Comparison of ENCODE assay signal across 8 cellular contexts in genomic region chr2:61670591-61671503, GRCh38.
DNase-seq lines count a peak whose midpoint lies in the region; ATAC-seq and TF ChIP-seq lines count a peak whose summit lies in the region.

No MANE protein-coding gene starts in this region.

- H3K27ac Mint-ChIP-seq in activated CD8-positive, alpha-beta T cell treated with anti-CD3 and anti-CD28 coated beads, Interleukin-2, amount 10 ng/mL, durations not matched to agents 7 days and 5 days, result peak overlapping the region; percentile 88

- TF ChIP-seq CTCF in 22Rv1 (IDR thresholded peaks at IDR 0.05), result no peak
- TF ChIP-seq CTCF in foreskin keratinocyte (conservative IDR thresholded peaks at IDR 0.05), result no peak
- TF ChIP-seq CTCF in parathyroid adenoma (IDR thresholded peaks at IDR 0.05), result no peak

- H3K4me2 ChIP-seq in parathyroid adenoma (ENCODE audit: low read length), result peak overlapping the region; percentile 44

- H2AFZ ChIP-seq in parathyroid adenoma, result peak overlapping the region; percentile 87

- H3K27ac ChIP-seq in 22Rv1, result peak overlapping the region; percentile 52
- H3K27ac ChIP-seq in foreskin keratinocyte, result no peak overlapping the region
- peak overlapping the region; percentile 84 for H3K27ac ChIP-seq in parathyroid adenoma

- peaks cover 19% of the 10 kb centered on the region for H3K4me1 ChIP-seq in foreskin keratinocyte
- peaks cover 18% of the 10 kb centered on the region for H3K4me1 ChIP-seq in parathyroid adenoma

- ATAC-seq in GM18517 (IDR thresholded peaks at IDR 0.05; ENCODE audit: unreplicated experiment) (peak; percentile 79), HG03175 (IDR thresholded peaks at IDR 0.05; ENCODE audit: unreplicated experiment) (peak; percentile 65), foreskin keratinocyte (peak; percentile 39)
- ATAC-seq in activated CD8-positive, alpha-beta T cell treated with anti-CD3 and anti-CD28 coated beads, Interleukin-2, amount 10 ng/mL, durations not matched to agents 7 days and 5 days, result peak; percentile 67

- peak; percentile 42 for DNase-seq in activated CD8-positive, alpha-beta T cell treated with anti-CD3 and anti-CD28 coated beads, Interleukin-2, amount 10 ng/mL, durations not matched to agents 7 days and 5 days
- DNase-seq in foreskin keratinocyte, result peak in 1 of 2 donors; percentile 68
- no peak for DNase-seq in NCI-H1105 treated with DMSO at 0.1 percent for 48 hours (lab: John Stamatoyannopoulos, UW)
- DNase-seq in activated CD8-positive, alpha-beta memory T cell treated with anti-CD3 and anti-CD28 coated beads, Interleukin-2, amount 50 U/mL, for 48 hours, result no peak

- H3K79me2 ChIP-seq in parathyroid adenoma, result no peaks in the 10 kb centered on the region

- H3K36me3 ChIP-seq in parathyroid adenoma (ENCODE audit: control insufficient read depth, insufficient read depth, low read length), result no peaks in the 10 kb centered on the region

- POLR2A ChIA-PET in activated CD8-positive, alpha-beta T cell treated with anti-CD3 and anti-CD28 coated beads, Interleukin-2, amount 10 ng/mL, durations not matched to agents 7 days and 5 days (lab: Charles Lee), result interaction anchor here (0.5 to 1.8 kb wide), 3 partner anchors 133 to 215 kb away, joined by 3 to 9 read pairs (median 3); partner anchors contain the start of gene XPO1

- peaks cover 21% of the 10 kb centered on the region for H3K9me3 Mint-ChIP-seq in activated CD8-positive, alpha-beta T cell treated with anti-CD3 and anti-CD28 coated beads, Interleukin-2, amount 10 ng/mL, durations not matched to agents 7 days and 5 days (ENCODE audit: insufficient read depth)

- no peak overlapping the region for H3K9ac ChIP-seq in parathyroid adenoma

- H3K4me1 Mint-ChIP-seq in activated CD8-positive, alpha-beta T cell treated with anti-CD3 and anti-CD28 coated beads, Interleukin-2, amount 10 ng/mL, durations not matched to agents 7 days and 5 days (ENCODE audit: low read depth), result peaks cover 20% of the 10 kb centered on the region

- no peaks in the 10 kb centered on the region for H3K27me3 ChIP-seq in foreskin keratinocyte
- no peaks in the 10 kb centered on the region for H3K27me3 ChIP-seq in parathyroid adenoma (ENCODE audit: control insufficient read depth, insufficient read depth, low read length)

- H3K27me3 Mint-ChIP-seq in activated CD8-positive, alpha-beta T cell treated with anti-CD3 and anti-CD28 coated beads, Interleukin-2, amount 10 ng/mL, durations not matched to agents 7 days and 5 days (ENCODE audit: low read depth), result no peaks in the 10 kb centered on the region

- peak overlapping the region; percentile 37 for H3K4me3 ChIP-seq in parathyroid adenoma (ENCODE audit: low read depth, low read length)

- CTCF ChIA-PET in activated CD8-positive, alpha-beta T cell treated with anti-CD3 and anti-CD28 coated beads, Interleukin-2, amount 10 ng/mL, durations not matched to agents 7 days and 5 days (lab: Charles Lee), result interaction anchor here (0.9 to 2.4 kb wide), 6 partner anchors 9 to 58 kb away, joined by 3 to 16 read pairs (median 4); no protein-coding TSS in a partner anchor

- no peaks in the 10 kb centered on the region for H3K9me3 ChIP-seq in parathyroid adenoma (ENCODE audit: control insufficient read depth, low read length)

- H3K4me3 Mint-ChIP-seq in activated CD8-positive, alpha-beta T cell treated with anti-CD3 and anti-CD28 coated beads, Interleukin-2, amount 10 ng/mL, durations not matched to agents 7 days and 5 days, result peak overlapping the region; percentile 72

- H3K36me3 Mint-ChIP-seq in activated CD8-positive, alpha-beta T cell treated with anti-CD3 and anti-CD28 coated beads, Interleukin-2, amount 10 ng/mL, durations not matched to agents 7 days and 5 days (ENCODE audit: low read depth), result peaks cover 13% of the 10 kb centered on the region
